Comparison of ENCODE assay signal across 1 cellular context in genomic region chr1:36248250-36248894, GRCh38.
A peak's percentile ranks its signal among the peaks of the same experiment; 100 is the strongest.
TF ChIP-seq lines count a peak whose summit lies in the region.

No MANE protein-coding gene starts in this region.

TF ChIP-seq in HepG2, 621 proteins besides CTCF, POLR2A, EP300 and RAD21 (continued from another document and continues in another):
- TF ChIP-seq ELF4 (CRISPR knock-in tag; IDR thresholded peaks at IDR 0.05; ENCODE audit: borderline replicate concordance) (no peak), ZNF121 (CRISPR knock-in tag; IDR thresholded peaks at IDR 0.05) (peak; percentile 87), CREB1 (IDR thresholded peaks at IDR 0.05) (peak; percentile 43; the same call in 1 of the 2 replicates), CREB1 (CRISPR knock-in tag; IDR thresholded peaks at IDR 0.05) (peak; percentile 67), NKX3-1 (CRISPR knock-in tag; IDR thresholded peaks at IDR 0.05) (no peak), HNRNPH1 (optimal IDR thresholded peaks at IDR 0.05; ENCODE audit: low read depth, low read length) (no peak), THYN1 (CRISPR knock-in tag; IDR thresholded peaks at IDR 0.05; ENCODE audit: borderline replicate concordance, low read depth) (no peak), SALL1 (CRISPR knock-in tag; IDR thresholded peaks at IDR 0.05) (peak; percentile 85), ZNF552 (CRISPR knock-in tag; IDR thresholded peaks at IDR 0.05; ENCODE audit: borderline replicate concordance) (no peak), U2AF1 (optimal IDR thresholded peaks at IDR 0.05; ENCODE audit: low read depth, low read length) (no peak), KLF16 (CRISPR knock-in tag; IDR thresholded peaks at IDR 0.05) (no peak), SP140L (CRISPR knock-in tag; IDR thresholded peaks at IDR 0.05; ENCODE audit: borderline replicate concordance) (no peak), PCBP2 (optimal IDR thresholded peaks at IDR 0.05; ENCODE audit: low read depth, low read length, poor library complexity, severe bottlenecking) (no peak), TRAFD1 (CRISPR knock-in tag; IDR thresholded peaks at IDR 0.05; ENCODE audit: borderline replicate concordance) (no peak), TCF7 (IDR thresholded peaks at IDR 0.05; ENCODE audit: low read depth) (no peak), NR2F6 (IDR thresholded peaks at IDR 0.05) (peak; percentile 97), NR2F6 (CRISPR knock-in tag; IDR thresholded peaks at IDR 0.05) (peak; percentile 98), HNRNPL (IDR thresholded peaks at IDR 0.05; ENCODE audit: low read depth, low read length) (no peak), JUNB (CRISPR knock-in tag; IDR thresholded peaks at IDR 0.05; ENCODE audit: borderline replicate concordance) (peak; percentile 97), ZSCAN30 (CRISPR knock-in tag; IDR thresholded peaks at IDR 0.05) (0 out of 2 replicates have a peak, but pooled peaks have one; percentile 38), NFKB2 (CRISPR knock-in tag; IDR thresholded peaks at IDR 0.05; ENCODE audit: borderline replicate concordance) (no peak), ZBTB1 (CRISPR knock-in tag; IDR thresholded peaks at IDR 0.05; ENCODE audit: borderline replicate concordance) (no peak), ZNF766 (CRISPR knock-in tag; IDR thresholded peaks at IDR 0.05; ENCODE audit: borderline replicate concordance) (no peak), ZZZ3 (CRISPR knock-in tag; IDR thresholded peaks at IDR 0.05; ENCODE audit: borderline replicate concordance) (no peak), NBN (conservative IDR thresholded peaks at IDR 0.05) (no peak), ZNF337 (CRISPR knock-in tag; IDR thresholded peaks at IDR 0.05; ENCODE audit: borderline replicate concordance, low read depth) (no peak), NFKBIZ (CRISPR knock-in tag; IDR thresholded peaks at IDR 0.05) (no peak), ZNF75D (CRISPR knock-in tag; IDR thresholded peaks at IDR 0.05; ENCODE audit: borderline replicate concordance) (no peak), MBNL3 (CRISPR knock-in tag; conservative IDR thresholded peaks at IDR 0.05) (peak; percentile 83; the same call in 1 of the 2 replicates), HNRNPUL1 (IDR thresholded peaks at IDR 0.05; ENCODE audit: low read depth, low read length) (no peak), GLI4 (CRISPR knock-in tag; IDR thresholded peaks at IDR 0.05; ENCODE audit: borderline replicate concordance) (no peak), GFI1 (CRISPR knock-in tag; IDR thresholded peaks at IDR 0.05; ENCODE audit: borderline replicate concordance) (peak; percentile 45; the same call in 1 of the 2 replicates), DPF2 (CRISPR knock-in tag; IDR thresholded peaks at IDR 0.05; ENCODE audit: borderline replicate concordance, low read depth) (peak; percentile 84), ARID3A (IDR thresholded peaks at IDR 0.05; ENCODE audit: low read depth, low read length) (peak; percentile 26; the same call in 1 of the 2 replicates), ZNF280B (CRISPR knock-in tag; IDR thresholded peaks at IDR 0.05; ENCODE audit: borderline replicate concordance) (no peak), ZBED4 (CRISPR knock-in tag; IDR thresholded peaks at IDR 0.05; ENCODE audit: borderline replicate concordance) (peak; percentile 73; the same call in 1 of the 2 replicates), PCBP1 (IDR thresholded peaks at IDR 0.05; ENCODE audit: borderline replicate concordance, low read depth, low read length) (no peak), ISL2 (CRISPR knock-in tag; IDR thresholded peaks at IDR 0.05) (peak; percentile 70)
- TF ChIP-seq, protein P1, sequence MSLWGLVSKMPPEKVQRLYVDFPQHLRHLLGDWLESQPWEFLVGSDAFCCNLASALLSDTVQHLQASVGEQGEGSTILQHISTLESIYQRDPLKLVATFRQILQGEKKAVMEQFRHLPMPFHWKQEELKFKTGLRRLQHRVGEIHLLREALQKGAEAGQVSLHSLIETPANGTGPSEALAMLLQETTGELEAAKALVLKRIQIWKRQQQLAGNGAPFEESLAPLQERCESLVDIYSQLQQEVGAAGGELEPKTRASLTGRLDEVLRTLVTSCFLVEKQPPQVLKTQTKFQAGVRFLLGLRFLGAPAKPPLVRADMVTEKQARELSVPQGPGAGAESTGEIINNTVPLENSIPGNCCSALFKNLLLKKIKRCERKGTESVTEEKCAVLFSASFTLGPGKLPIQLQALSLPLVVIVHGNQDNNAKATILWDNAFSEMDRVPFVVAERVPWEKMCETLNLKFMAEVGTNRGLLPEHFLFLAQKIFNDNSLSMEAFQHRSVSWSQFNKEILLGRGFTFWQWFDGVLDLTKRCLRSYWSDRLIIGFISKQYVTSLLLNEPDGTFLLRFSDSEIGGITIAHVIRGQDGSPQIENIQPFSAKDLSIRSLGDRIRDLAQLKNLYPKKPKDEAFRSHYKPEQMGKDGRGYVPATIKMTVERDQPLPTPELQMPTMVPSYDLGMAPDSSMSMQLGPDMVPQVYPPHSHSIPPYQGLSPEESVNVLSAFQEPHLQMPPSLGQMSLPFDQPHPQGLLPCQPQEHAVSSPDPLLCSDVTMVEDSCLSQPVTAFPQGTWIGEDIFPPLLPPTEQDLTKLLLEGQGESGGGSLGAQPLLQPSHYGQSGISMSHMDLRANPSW (CRISPR knock-in tag; IDR thresholded peaks at IDR 0.05; ENCODE audit: borderline replicate concordance): no peak
- TF ChIP-seq, protein P2, sequence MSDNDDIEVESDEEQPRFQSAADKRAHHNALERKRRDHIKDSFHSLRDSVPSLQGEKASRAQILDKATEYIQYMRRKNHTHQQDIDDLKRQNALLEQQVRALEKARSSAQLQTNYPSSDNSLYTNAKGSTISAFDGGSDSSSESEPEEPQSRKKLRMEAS (IDR thresholded peaks at IDR 0.05): peak; percentile 61; the same call in 1 of the 2 replicates
- TF ChIP-seq, protein P3, sequence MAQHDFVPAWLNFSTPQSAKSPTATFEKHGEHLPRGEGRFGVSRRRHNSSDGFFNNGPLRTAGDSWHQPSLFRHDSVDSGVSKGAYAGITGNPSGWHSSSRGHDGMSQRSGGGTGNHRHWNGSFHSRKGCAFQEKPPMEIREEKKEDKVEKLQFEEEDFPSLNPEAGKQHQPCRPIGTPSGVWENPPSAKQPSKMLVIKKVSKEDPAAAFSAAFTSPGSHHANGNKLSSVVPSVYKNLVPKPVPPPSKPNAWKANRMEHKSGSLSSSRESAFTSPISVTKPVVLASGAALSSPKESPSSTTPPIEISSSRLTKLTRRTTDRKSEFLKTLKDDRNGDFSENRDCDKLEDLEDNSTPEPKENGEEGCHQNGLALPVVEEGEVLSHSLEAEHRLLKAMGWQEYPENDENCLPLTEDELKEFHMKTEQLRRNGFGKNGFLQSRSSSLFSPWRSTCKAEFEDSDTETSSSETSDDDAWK (CRISPR knock-in tag; IDR thresholded peaks at IDR 0.05): no peak
- TF ChIP-seq, protein P4, sequence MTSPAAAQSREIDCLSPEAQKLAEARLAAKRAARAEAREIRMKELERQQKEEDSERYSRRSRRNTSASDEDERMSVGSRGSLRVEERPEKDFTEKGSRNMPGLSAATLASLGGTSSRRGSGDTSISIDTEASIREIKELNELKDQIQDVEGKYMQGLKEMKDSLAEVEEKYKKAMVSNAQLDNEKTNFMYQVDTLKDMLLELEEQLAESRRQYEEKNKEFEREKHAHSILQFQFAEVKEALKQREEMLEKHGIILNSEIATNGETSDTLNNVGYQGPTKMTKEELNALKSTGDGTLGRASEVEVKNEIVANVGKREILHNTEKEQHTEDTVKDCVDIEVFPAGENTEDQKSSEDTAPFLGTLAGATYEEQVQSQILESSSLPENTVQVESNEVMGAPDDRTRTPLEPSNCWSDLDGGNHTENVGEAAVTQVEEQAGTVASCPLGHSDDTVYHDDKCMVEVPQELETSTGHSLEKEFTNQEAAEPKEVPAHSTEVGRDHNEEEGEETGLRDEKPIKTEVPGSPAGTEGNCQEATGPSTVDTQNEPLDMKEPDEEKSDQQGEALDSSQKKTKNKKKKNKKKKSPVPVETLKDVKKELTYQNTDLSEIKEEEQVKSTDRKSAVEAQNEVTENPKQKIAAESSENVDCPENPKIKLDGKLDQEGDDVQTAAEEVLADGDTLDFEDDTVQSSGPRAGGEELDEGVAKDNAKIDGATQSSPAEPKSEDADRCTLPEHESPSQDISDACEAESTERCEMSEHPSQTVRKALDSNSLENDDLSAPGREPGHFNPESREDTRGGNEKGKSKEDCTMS (CRISPR knock-in tag; conservative IDR thresholded peaks at IDR 0.05): no peak
- TF ChIP-seq, protein P5, sequence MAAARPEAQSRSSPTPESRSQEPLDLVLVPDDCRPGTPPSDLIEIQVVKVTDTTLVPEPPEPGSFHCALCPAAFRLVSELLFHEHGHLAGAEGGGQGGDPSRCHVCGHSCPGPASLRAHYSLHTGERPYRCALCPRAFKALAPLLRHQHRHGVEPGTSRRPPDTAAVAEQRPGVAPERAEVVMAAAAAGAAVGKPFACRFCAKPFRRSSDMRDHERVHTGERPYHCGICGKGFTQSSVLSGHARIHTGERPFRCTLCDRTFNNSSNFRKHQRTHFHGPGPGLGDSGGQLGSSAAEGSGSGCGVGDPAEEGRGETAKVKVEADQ (CRISPR knock-in tag; IDR thresholded peaks at IDR 0.05; ENCODE audit: borderline replicate concordance): no peak
